29 cellular contexts compared by ENCODE assay signal in the genomic region with DNA sequence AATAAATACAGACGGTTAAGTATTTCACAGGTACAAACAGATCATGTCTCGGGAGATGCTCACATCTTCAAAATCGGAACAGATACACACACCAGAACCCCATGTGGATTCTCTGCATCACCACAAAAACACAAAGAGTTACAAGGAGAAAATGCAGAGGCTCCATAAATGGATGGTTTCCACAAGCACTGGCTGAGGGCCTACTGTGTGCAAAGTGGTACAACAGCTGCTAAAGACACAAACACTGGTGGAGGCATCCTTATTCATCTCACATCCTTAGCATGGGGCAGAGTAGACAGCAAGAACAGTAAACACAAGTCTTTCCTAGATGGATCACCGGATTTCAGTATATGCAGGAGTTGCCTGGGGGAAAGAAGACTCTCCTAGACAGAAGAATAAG.
"Had no signal": no experiment of that assay in that cellular context is flagged by ENCODE, and none has a peak within 500 bp of the region (broad histone marks: within the 10 kb centered on the region; RNA-seq: fewer than 3 reads in every experiment).

No MANE protein-coding gene starts in this region.

- H3K36me3 ChIP-seq: ascending aorta, MG63, Peyer's patch, SJCRH30 had no signal

- H3K27me3 Mint-ChIP-seq: activated CD8-positive, alpha-beta memory T cell treated with anti-CD3 and anti-CD28 coated beads, Interleukin-2, amount 10 ng/mL, durations not matched to agents 7 days and 5 days; activated naive CD4-positive, alpha-beta T cell treated with anti-CD3 and anti-CD28 coated beads, Interleukin-2, amount 50 U/mL, for 24 hours; activated naive CD8-positive, alpha-beta T cell treated with anti-CD3 and anti-CD28 coated beads, Interleukin-2, amount 50 U/mL, for 24 hours; activated T-cell treated with anti-CD3 and anti-CD28 coated beads, Interleukin-2, amount 50 U/mL, for 24 hours had no signal

- H3K4me1 ChIP-seq: body of pancreas, Peyer's patch, SJCRH30 had no signal

- H3K4me3 Mint-ChIP-seq: activated CD8-positive, alpha-beta memory T cell treated with anti-CD3 and anti-CD28 coated beads, Interleukin-2, amount 10 ng/mL, durations not matched to agents 7 days and 5 days; activated naive CD4-positive, alpha-beta T cell treated with anti-CD3 and anti-CD28 coated beads, Interleukin-2, amount 50 U/mL, for 24 hours; activated naive CD8-positive, alpha-beta T cell treated with anti-CD3 and anti-CD28 coated beads, Interleukin-2, amount 50 U/mL, for 24 hours; activated T-cell treated with anti-CD3 and anti-CD28 coated beads, Interleukin-2, amount 50 U/mL, for 24 hours; activated T-helper 1 cell treated with anti-CD3 and anti-CD28 coated beads, Interleukin-12 subunit alpha, Interleukin-12 subunit beta, Interleukin-2, Interleukin-4 antibody, amounts not matched to agents 30 ng/mL and 10 ng/mL and 1 ng/mL, durations not matched to agents 14 hours and 24 hours and 36 hours had no signal

- H3K4me3 ChIP-seq: ascending aorta, body of pancreas, MG63, Peyer's patch, SJCRH30 had no signal

- H3K4me2 ChIP-seq: KMS-11, SK-N-SH had no signal

- H3K9me3 ChIP-seq: ascending aorta, body of pancreas, MG63, Peyer's patch, SJCRH30, SK-N-SH had no signal

- H3K27ac ChIP-seq: ascending aorta, body of pancreas, KMS-11, Peyer's patch, RWPE1, SJCRH30, VCaP had no signal

- H3K9ac ChIP-seq: KMS-11, SK-N-SH had no signal

- H3K27ac Mint-ChIP-seq: activated CD8-positive, alpha-beta memory T cell treated with anti-CD3 and anti-CD28 coated beads, Interleukin-2, amount 10 ng/mL, durations not matched to agents 7 days and 5 days; activated naive CD4-positive, alpha-beta T cell treated with anti-CD3 and anti-CD28 coated beads, Interleukin-2, amount 50 U/mL, for 24 hours; activated naive CD8-positive, alpha-beta T cell treated with anti-CD3 and anti-CD28 coated beads, Interleukin-2, amount 50 U/mL, for 24 hours; activated T-cell treated with anti-CD3 and anti-CD28 coated beads, Interleukin-2, amount 50 U/mL, for 24 hours; activated T-helper 1 cell treated with anti-CD3 and anti-CD28 coated beads, Interleukin-12 subunit alpha, Interleukin-12 subunit beta, Interleukin-2, Interleukin-4 antibody, amounts not matched to agents 30 ng/mL and 10 ng/mL and 1 ng/mL, durations not matched to agents 14 hours and 24 hours and 36 hours had no signal

- H3K9me3 Mint-ChIP-seq: activated naive CD4-positive, alpha-beta T cell treated with anti-CD3 and anti-CD28 coated beads, Interleukin-2, amount 50 U/mL, for 24 hours; activated naive CD8-positive, alpha-beta T cell treated with anti-CD3 and anti-CD28 coated beads, Interleukin-2, amount 50 U/mL, for 24 hours; activated T-cell treated with anti-CD3 and anti-CD28 coated beads, Interleukin-2, amount 50 U/mL, for 24 hours; activated T-helper 1 cell treated with anti-CD3 and anti-CD28 coated beads, Interleukin-12 subunit alpha, Interleukin-12 subunit beta, Interleukin-2, Interleukin-4 antibody, amounts not matched to agents 30 ng/mL and 10 ng/mL and 1 ng/mL, durations not matched to agents 14 hours and 24 hours and 36 hours had no signal

- DNase-seq: activated CD4-positive, alpha-beta T cell treated with anti-CD3 and anti-CD28 coated beads for 48 hours; activated CD4-positive, alpha-beta T cell treated with anti-CD3 and anti-CD28 coated beads, Interleukin-2, amount 50 U/mL, for 48 hours; activated CD8-positive, alpha-beta memory T cell treated with anti-CD3 and anti-CD28 coated beads, Interleukin-2, amount 10 ng/mL, durations not matched to agents 7 days and 5 days; activated effector memory CD4-positive, alpha-beta T cell treated with Interleukin-2 at 50 U/mL for 16 hours; activated naive CD4-positive, alpha-beta T cell; activated naive CD8-positive, alpha-beta T cell treated with anti-CD3 and anti-CD28 coated beads, Interleukin-2, amount 50 U/mL, for 24 hours; activated T-cell treated with anti-CD3 and anti-CD28 coated beads, Interleukin-2, amount 50 U/mL, for 24 hours; amniotic stem cell; body of pancreas; central memory CD4-positive, alpha-beta T cell; MG63; MV-4-11; NCI-H1092 treated with DMSO at 0.1 percent for 48 hours; NCI-H1417 treated with DMSO at 0.1 percent for 48 hours; NCI-H1694; NCI-H2029; NCI-H345; NCI-H510A; Peyer's patch; Right ventricle myocardium superior; SJCRH30; SK-N-SH; T-helper 1 cell had no signal

- H3K27me3 ChIP-seq: ascending aorta, body of pancreas, MG63, Peyer's patch, SJCRH30 had no signal
